15 cellular contexts compared by ENCODE assay signal in genomic region chr6:2126351-2126750, GRCh38.
"Had no signal": no experiment of that assay in that cellular context is flagged by ENCODE, and none has a peak within 500 bp of the region (broad histone marks: within the 10 kb centered on the region; RNA-seq: fewer than 3 reads in every experiment).

No MANE protein-coding gene starts in this region.

- H3K27ac Mint-ChIP-seq: activated naive CD4-positive, alpha-beta T cell treated with anti-CD3 and anti-CD28 coated beads, Interleukin-2, amount 10 ng/mL, durations not matched to agents 7 days and 5 days; activated T-cell treated with anti-CD3 and anti-CD28 coated beads, Interleukin-2, amount 50 U/mL, for 24 hours; brain; naive thymus-derived CD4-positive, alpha-beta T cell had no signal

- H3K27me3 Mint-ChIP-seq: activated naive CD4-positive, alpha-beta T cell treated with anti-CD3 and anti-CD28 coated beads, Interleukin-2, amount 10 ng/mL, durations not matched to agents 7 days and 5 days; activated T-cell treated with anti-CD3 and anti-CD28 coated beads, Interleukin-2, amount 50 U/mL, for 24 hours; naive thymus-derived CD4-positive, alpha-beta T cell had no signal

- H3K4me1 Mint-ChIP-seq: activated naive CD4-positive, alpha-beta T cell treated with anti-CD3 and anti-CD28 coated beads, Interleukin-2, amount 10 ng/mL, durations not matched to agents 7 days and 5 days had no signal

- H3K27ac ChIP-seq: prostate gland had no signal

- H3K4me3 ChIP-seq: gastroesophageal sphincter, heart left ventricle, lung, prostate gland had no signal

- H3K27me3 ChIP-seq: gastroesophageal sphincter, heart left ventricle had no signal

- H3K9me3 Mint-ChIP-seq: activated naive CD4-positive, alpha-beta T cell treated with anti-CD3 and anti-CD28 coated beads, Interleukin-2, amount 10 ng/mL, durations not matched to agents 7 days and 5 days; activated T-cell treated with anti-CD3 and anti-CD28 coated beads, Interleukin-2, amount 50 U/mL, for 24 hours; brain; naive thymus-derived CD4-positive, alpha-beta T cell had no signal

- ATAC-seq: gastroesophageal sphincter; heart left ventricle; naive thymus-derived CD4-positive, alpha-beta T cell; SK-N-SH treated with all-trans-retinoic acid at 6 μM for 48 hours had no signal

- H3K36me3 ChIP-seq: gastroesophageal sphincter, heart left ventricle, prostate gland had no signal

- H3K9me3 ChIP-seq: gastroesophageal sphincter, heart left ventricle, prostate gland had no signal

- H3K4me3 Mint-ChIP-seq: activated naive CD4-positive, alpha-beta T cell treated with anti-CD3 and anti-CD28 coated beads, Interleukin-2, amount 10 ng/mL, durations not matched to agents 7 days and 5 days; activated T-cell treated with anti-CD3 and anti-CD28 coated beads, Interleukin-2, amount 50 U/mL, for 24 hours; brain had no signal

- H3K4me1 ChIP-seq: gastroesophageal sphincter, prostate gland had no signal

- DNase-seq: activated CD8-positive, alpha-beta memory T cell treated with anti-CD3 and anti-CD28 coated beads, Interleukin-2, amount 50 U/mL, for 4 hours; activated naive CD4-positive, alpha-beta T cell treated with anti-CD3 and anti-CD28 coated beads, Interleukin-2, amount 10 ng/mL, durations not matched to agents 7 days and 5 days; activated T-cell treated with anti-CD3 and anti-CD28 coated beads, Interleukin-2, amount 50 U/mL, for 24 hours; amygdala; effector CD4-positive, alpha-beta T cell; heart left ventricle; naive thymus-derived CD4-positive, alpha-beta T cell; stimulated activated CD4-positive, alpha-beta T cell treated with anti-CD3 and anti-CD28 coated beads, Interleukin-2, amount 100 ng/mL, for 48 hours; stimulated activated CD8-positive, alpha-beta memory T cell treated with anti-CD3 and anti-CD28 coated beads, Interleukin-4, amount 100 ng/mL, for 48 hours; stimulated activated naive CD4-positive, alpha-beta T cell treated with Interleukin-2 at 50 U/mL for 16 hours had no signal

- H3K36me3 Mint-ChIP-seq: activated naive CD4-positive, alpha-beta T cell treated with anti-CD3 and anti-CD28 coated beads, Interleukin-2, amount 10 ng/mL, durations not matched to agents 7 days and 5 days; brain had no signal
